ENCODE assay signal across 26 cellular contexts in the genomic region with DNA sequence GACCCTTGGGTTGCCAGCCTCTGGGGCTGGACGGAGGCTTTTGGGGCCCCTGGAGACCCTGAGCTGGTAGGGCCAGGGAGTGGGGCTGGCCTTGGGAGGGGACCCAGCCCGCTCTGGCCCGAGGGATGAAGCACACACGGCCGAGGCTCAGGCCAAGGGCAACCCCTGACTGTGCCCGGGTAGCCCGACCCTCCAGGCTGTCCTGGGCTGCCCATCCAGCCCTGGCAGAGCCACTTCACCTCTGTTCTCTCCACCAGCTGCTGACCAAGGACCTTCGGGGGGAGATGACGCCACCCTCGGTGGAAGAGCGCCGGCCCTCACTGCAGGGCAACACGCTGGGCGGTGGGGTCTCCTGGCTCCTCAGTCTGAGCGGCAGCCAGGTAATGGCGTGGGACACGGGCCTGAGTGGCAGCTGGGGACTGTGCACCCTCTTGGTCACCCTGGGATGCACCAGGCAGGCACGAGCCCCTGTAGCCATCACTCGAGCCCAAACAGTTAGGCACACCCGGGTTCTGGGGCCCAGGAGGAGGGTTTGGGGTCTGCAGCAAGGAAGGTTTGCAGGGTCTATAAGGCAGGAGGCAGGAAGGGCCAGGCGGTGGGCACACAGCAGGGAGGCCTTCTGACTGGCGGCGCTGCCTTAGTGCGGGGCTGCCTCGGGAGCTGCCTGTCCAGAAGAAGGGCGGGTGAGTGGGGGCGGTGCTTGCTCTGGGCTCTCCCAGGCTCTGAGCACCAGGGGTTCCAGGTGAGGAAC. TPM values are rescaled to one million over a fixed set of nuclear protein-coding genes. Genes with fewer than 3 reads are reported as not detected.
DNase-seq lines count a peak whose midpoint lies in the region; ATAC-seq, FAIRE-seq and TF ChIP-seq lines count a peak whose summit lies in the region.
"Had no signal": no experiment of that assay in that cellular context is flagged by ENCODE, and none has a peak within 500 bp of the region (broad histone marks: within the 10 kb centered on the region; RNA-seq: fewer than 3 reads in every experiment).

No MANE protein-coding gene starts in this region.

- peak; percentile 24 for DNase-seq in H9
- DNase-seq in WTC11 (ENCODE audit: low spot score), result peak; percentile 8
- peak; percentile 66 for DNase-seq in kidney
- peak; percentile 47 for DNase-seq in sciatic nerve (ENCODE audit: low spot score)
- no peak for DNase-seq in Kasumi-1 (lab: John Stamatoyannopoulos, UW)
- DNase-seq in NCI-H187 treated with DMSO at 0.1 percent for 48 hours (lab: John Stamatoyannopoulos, UW), result no peak
- DNase-seq in foreskin keratinocyte, result no peak
- DNase-seq: activated B cell treated with CpG ODN at 0.5 μM for 24 hours; activated CD8-positive, alpha-beta T cell treated with anti-CD3 and anti-CD28 coated beads, Interleukin-2, amount 10 ng/mL, durations not matched to agents 7 days and 5 days; activated T-cell treated with anti-CD3 and anti-CD28 coated beads, Interleukin-2, amount 50 U/mL, for 48 hours; DMS79 treated with DMSO at 0.1 percent for 48 hours; heart right ventricle; KG1; NCI-H2029 treated with DMSO at 0.1 percent for 48 hours; NCI-H345; small intestine; stimulated activated CD4-positive, alpha-beta T cell treated with anti-CD3 and anti-CD28 coated beads, Interleukin-4, amount 100 ng/mL, for 24 hours had no signal

- H3K18ac ChIP-seq in H9 (ENCODE audit: insufficient read length, low read depth, low read length), result no peak overlapping the region

- no peak overlapping the region for H3K9ac ChIP-seq in H9 (ENCODE audit: extremely low read depth, insufficient read length, low read length)
- no peak overlapping the region for H3K9ac ChIP-seq in kidney (ENCODE audit: low read length in 2 of 2)
- H3K9ac ChIP-seq: parathyroid adenoma had no signal

- no peaks in the 10 kb centered on the region for H3K79me1 ChIP-seq in H9 (ENCODE audit: insufficient read depth, low read depth, low read length, poor library complexity, severe bottlenecking)

- CTCF ChIA-PET in WTC11 (lab: Charles Lee), result interaction anchor here (0.8 to 6.5 kb wide), 4 partner anchors 8 to 27 kb away, joined by 3 to 44 read pairs (median 7); a partner anchor contains a TSS

- no peak overlapping the region for H2AFZ ChIP-seq in H9 (ENCODE audit: low read length)
- H2AFZ ChIP-seq: GM23338, parathyroid adenoma had no signal

- no peak overlapping the region for H3K27ac ChIP-seq in H9 (ENCODE audit: insufficient read length, low read depth, low read length)
- no peak overlapping the region for H3K27ac ChIP-seq in kidney (ENCODE audit: low read depth in 2 of 2, low read length in 2 of 2)
- H3K27ac ChIP-seq in foreskin keratinocyte, result no peak overlapping the region
- H3K27ac ChIP-seq: heart right ventricle, parathyroid adenoma, SK-N-MC had no signal

- H3T11ph ChIP-seq in H9 (ENCODE audit: low read length), result no peak overlapping the region

- H3K4me1 Mint-ChIP-seq in H9, result peaks cover 2 to 14% of the 10 kb centered on the region in 2 experiments; a peak in 3 of 4 replicates
- H3K4me1 Mint-ChIP-seq in WTC11, result peaks cover 2% of the 10 kb centered on the region; the same call in 1 of the 2 replicates
- H3K4me1 Mint-ChIP-seq: activated B cell treated with CpG ODN at 0.5 μM for 24 hours; activated naive CD4-positive, alpha-beta T cell treated with anti-CD3 and anti-CD28 coated beads, Interleukin-2, amount 50 U/mL, for 24 hours had no signal

- POLR2A ChIA-PET in WTC11 (lab: Charles Lee), result no interaction called here

- H2BK5ac ChIP-seq in H9 (ENCODE audit: insufficient read length, low read length), result no peak overlapping the region

- no peak overlapping the region for H2BK15ac ChIP-seq in H9 (ENCODE audit: low read depth, low read length)

- TF ChIP-seq CTCF in H9 (conservative IDR thresholded peaks at IDR 0.05), result no peak
- TF ChIP-seq CTCF in WTC11 (IDR thresholded peaks at IDR 0.05), result no peak
- no peak for TF ChIP-seq CTCF in kidney (IDR thresholded peaks at IDR 0.05; ENCODE audit: borderline replicate concordance, extremely low read depth, insufficient read depth)
- TF ChIP-seq CTCF in foreskin keratinocyte (conservative IDR thresholded peaks at IDR 0.05), result no peak

- no peak overlapping the region for H4K5ac ChIP-seq in H9 (ENCODE audit: insufficient read length, low read depth, low read length)

- H3K14ac ChIP-seq in H9 (ENCODE audit: insufficient read depth, low read length), result no peak overlapping the region

- no peaks in the 10 kb centered on the region for H4K20me1 ChIP-seq in H9 (ENCODE audit: control insufficient read depth, insufficient read depth, insufficient read length)

- H3K27me3 ChIP-seq in H9 (ENCODE audit: insufficient read depth, low read length) (no peaks in the 10 kb centered on the region), foreskin keratinocyte (peaks cover 4% of the 10 kb centered on the region)

- H2AK5ac ChIP-seq in H9 (ENCODE audit: insufficient read length, low read length), result no peak overlapping the region

- H3K4me2 ChIP-seq in H9 (ENCODE audit: insufficient read depth, insufficient read length, low read length), result no peak overlapping the region
- H3K4me2 ChIP-seq: GM23338 had no signal

- H3K9me3 ChIP-seq in H9 (ENCODE audit: control insufficient read depth, low read depth, low read length), result no peaks in the 10 kb centered on the region
- H3K9me3 ChIP-seq in kidney (ENCODE audit: control insufficient read depth in 1 of 2, low read length in 2 of 2), result no peaks in the 10 kb centered on the region
- H3K9me3 ChIP-seq: heart right ventricle had no signal

- no peak overlapping the region for H3K4ac ChIP-seq in H9 (ENCODE audit: low read depth, low read length)

- intact Hi-C loops in kidney (cut with DNase I), result no loop called here
- intact Hi-C loops in sciatic nerve (cut with DNase I), result no loop called here

- H3K9me3 Mint-ChIP-seq in H9 (no peaks in the 10 kb centered on the region), WTC11 (no peaks in the 10 kb centered on the region)
- H3K9me3 Mint-ChIP-seq: activated B cell treated with CpG ODN at 0.5 μM for 24 hours; activated naive CD4-positive, alpha-beta T cell treated with anti-CD3 and anti-CD28 coated beads, Interleukin-2, amount 50 U/mL, for 24 hours; GM23338 had no signal

- no CpG with 5 or more reads among the region's 27 CpGs for WGBS in H9 (ENCODE audit: extremely low coverage, insufficient read length, low lambda C conversion rate)

- H3K23me2 ChIP-seq in H9 (ENCODE audit: insufficient read length, low read depth, low read length, poor library complexity, severe bottlenecking), result no peaks in the 10 kb centered on the region

- H3K4me1 ChIP-seq in H9 (ENCODE audit: insufficient read depth, low read length), result no peaks in the 10 kb centered on the region; the same call in 1 of the 2 replicates
- no peaks in the 10 kb centered on the region for H3K4me1 ChIP-seq in kidney (ENCODE audit: control insufficient read depth in 1 of 2, insufficient read depth in 1 of 2, low read depth in 1 of 2, low read length in 2 of 2)
- H3K4me1 ChIP-seq in foreskin keratinocyte, result no peaks in the 10 kb centered on the region
- H3K4me1 ChIP-seq: heart right ventricle had no signal

- no peak overlapping the region for H2BK120ac ChIP-seq in H9 (ENCODE audit: low read depth, low read length, poor library complexity, severe bottlenecking)

- no peak overlapping the region for H2BK12ac ChIP-seq in H9 (ENCODE audit: insufficient read length, low read depth, low read length)

- no peak overlapping the region for H4K8ac ChIP-seq in H9 (replicated peaks; ENCODE audit: insufficient read length, low read depth, low read length)

- H3K23ac ChIP-seq in H9 (ENCODE audit: insufficient read length, low read depth, low read length), result no peak overlapping the region

- no peak overlapping the region for H3K56ac ChIP-seq in H9 (ENCODE audit: insufficient read length, low read depth, low read length)

- H3K27me3 Mint-ChIP-seq in H9 (ENCODE audit: low read depth) (no peaks in the 10 kb centered on the region), WTC11 (ENCODE audit: low read depth) (no peaks in the 10 kb centered on the region)
- H3K27me3 Mint-ChIP-seq: activated naive CD4-positive, alpha-beta T cell treated with anti-CD3 and anti-CD28 coated beads, Interleukin-2, amount 50 U/mL, for 24 hours had no signal

- H3K4me3 ChIP-seq in kidney (ENCODE audit: low read length in 2 of 2), result no peak overlapping the region
- H3K4me3 ChIP-seq: GM23338, heart right ventricle, lung, SK-N-MC had no signal

- H3K4me3 Mint-ChIP-seq in H9 (no peak overlapping the region), WTC11 (no peak overlapping the region)
- H3K4me3 Mint-ChIP-seq: activated B cell treated with CpG ODN at 0.5 μM for 24 hours; activated CD8-positive, alpha-beta T cell treated with anti-CD3 and anti-CD28 coated beads, Interleukin-2, amount 10 ng/mL, durations not matched to agents 7 days and 5 days; activated naive CD4-positive, alpha-beta T cell treated with anti-CD3 and anti-CD28 coated beads, Interleukin-2, amount 50 U/mL, for 24 hours; GM23338 had no signal

- ATAC-seq in WTC11, result no peak
- no peak for ATAC-seq in sciatic nerve
- ATAC-seq in HG02852 (IDR thresholded peaks at IDR 0.05; ENCODE audit: unreplicated experiment), result no peak
- no peak for ATAC-seq in foreskin keratinocyte
- ATAC-seq: activated CD8-positive, alpha-beta T cell treated with anti-CD3 and anti-CD28 coated beads, Interleukin-2, amount 10 ng/mL, durations not matched to agents 7 days and 5 days; GM23338 had no signal

- H3K36me3 ChIP-seq in kidney (ENCODE audit: control insufficient read depth in 1 of 2, insufficient read depth in 2 of 2, low read length in 2 of 2), result no peaks in the 10 kb centered on the region
- H3K36me3 ChIP-seq: heart right ventricle had no signal

- H3K27ac Mint-ChIP-seq in H9 (no peak overlapping the region), WTC11 (no peak overlapping the region)
- H3K27ac Mint-ChIP-seq: activated B cell treated with CpG ODN at 0.5 μM for 24 hours; activated CD8-positive, alpha-beta T cell treated with anti-CD3 and anti-CD28 coated beads, Interleukin-2, amount 10 ng/mL, durations not matched to agents 7 days and 5 days; activated naive CD4-positive, alpha-beta T cell treated with anti-CD3 and anti-CD28 coated beads, Interleukin-2, amount 50 U/mL, for 24 hours; GM23338 had no signal

- no peaks in the 10 kb centered on the region for H3K79me2 ChIP-seq in H9 (ENCODE audit: insufficient read depth, low read length)
- H3K79me2 ChIP-seq: parathyroid adenoma had no signal

- H4K91ac ChIP-seq in H9 (ENCODE audit: insufficient read length, low read depth, low read length), result no peak overlapping the region

- FAIRE-seq in kidney (lab: Jason Lieb, UNC), result no peak
- FAIRE-seq: GM12891, small intestine had no signal

- H3K36me3 Mint-ChIP-seq in H9 (ENCODE audit: insufficient read depth in 1 of 3, low read depth in 3 of 3) (no peaks in the 10 kb centered on the region), WTC11 (no peaks in the 10 kb centered on the region)
- H3K36me3 Mint-ChIP-seq: activated naive CD4-positive, alpha-beta T cell treated with anti-CD3 and anti-CD28 coated beads, Interleukin-2, amount 50 U/mL, for 24 hours had no signal

- H2BK20ac ChIP-seq in H9 (ENCODE audit: low read depth, low read length, poor library complexity, severe bottlenecking), result no peak overlapping the region

RNA-seq across cellular contexts. Expression of a gene that starts 19.7 kb away (rescaled TPM):
- total RNA-seq in H9 (2021) (0.24 and 0.33 TPM in 2 replicates), WTC11 (2021) (3.4 to 3.8 TPM (median 3.5 TPM) in 3 replicates), kidney (2.5 TPM), sciatic nerve (4.6 TPM), foreskin keratinocyte (0.11 and 0.14 TPM in 2 replicates)
- polyA plus RNA-seq in kidney (ENCODE audit: insufficient read depth, low read depth, low replicate concordance) (58.1 TPM), foreskin keratinocyte (0.08 TPM in 1 of 2 replicates, not detected in the other)
- total RNA-seq: activated B cell treated with CpG ODN at 0.5 μM for 24 hours; activated CD8-positive, alpha-beta T cell treated with anti-CD3 and anti-CD28 coated beads, Interleukin-2, amount 10 ng/mL, durations not matched to agents 7 days and 5 days; fibroblast of lung; T-helper 2 cell treated with Interferon-gamma antibody and Interleukin-4, amounts not matched to agents 100 ng/mL and 5 ng/mL, for 36 hours had no signal
- polyA plus RNA-seq: fibroblast of lung had no signal

RNA-seq across cellular contexts. Expression of a gene that starts 33.1 kb away (rescaled TPM):
- total RNA-seq in H9 (2021) (43.0 and 44.2 TPM in 2 replicates), WTC11 (2021) (36.4 to 53.4 TPM (median 39.5 TPM) in 3 replicates), kidney (12.3 TPM), sciatic nerve (10.4 TPM), foreskin keratinocyte (1.3 and 2.0 TPM in 2 replicates)
- polyA plus RNA-seq in kidney (ENCODE audit: insufficient read depth, low read depth, low replicate concordance) (2.3 TPM), foreskin keratinocyte (0.42 and 0.53 TPM in 2 replicates)
- total RNA-seq: activated B cell treated with CpG ODN at 0.5 μM for 24 hours had no signal

Comparison
In these comparisons a context has a peak if more than half of its experiments do, and no peak if none do; other contexts are left out.
1. DNase-seq: peak in H9 (single experiment), WTC11 (single experiment), kidney (single experiment) and sciatic nerve (single experiment); none in Kasumi-1 (0 of 2), NCI-H187 treated with DMSO at 0.1 percent for 48 hours (single experiment) and foreskin keratinocyte (0 of 2).